In the genomic region with DNA sequence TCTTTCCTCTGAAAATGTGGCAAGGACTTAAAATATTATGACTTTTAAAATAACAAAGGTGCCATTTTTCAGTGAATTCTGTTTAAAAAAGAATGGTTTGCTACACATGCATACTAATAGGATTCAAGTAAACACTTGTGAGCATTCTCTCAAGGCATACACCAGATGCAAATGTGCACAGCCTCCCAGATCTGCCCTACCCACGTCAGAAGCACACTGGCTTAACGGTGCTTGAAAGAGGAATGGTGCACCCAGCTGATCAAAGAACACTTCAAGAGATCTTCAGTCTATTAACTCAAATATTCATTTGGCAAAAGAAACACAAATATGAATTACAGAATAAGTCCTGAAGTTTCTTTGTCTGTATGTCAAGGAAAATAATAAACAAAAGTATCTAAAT, we compare ENCODE assay signal across 19 cellular contexts.
"Had no signal": no experiment of that assay in that cellular context is flagged by ENCODE, and none has a peak within 500 bp of the region (broad histone marks: within the 10 kb centered on the region; RNA-seq: fewer than 3 reads in every experiment).

No MANE protein-coding gene starts in this region.

- FAIRE-seq: astrocyte, bronchial epithelial cell had no signal

- DNase-seq: activated CD4-positive, alpha-beta T cell treated with anti-CD3 and anti-CD28 coated beads, Interleukin-2, amount 50 U/mL, for 4 hours; activated effector memory CD4-positive, alpha-beta T cell treated with anti-CD3 and anti-CD28 coated beads, Interleukin-2, amount 50 U/mL, for 16 hours; activated T-cell treated with anti-CD3 and anti-CD28 coated beads, Interleukin-2, amount 50 U/mL, for 72 hours; adrenal gland; effector CD8-positive, alpha-beta T cell; esophagus squamous epithelium; heart right ventricle; kidney glomerular epithelial cell; left ventricle myocardium superior; stimulated activated CD4-positive, alpha-beta T cell treated with anti-CD3 and anti-CD28 coated beads, Interleukin-12 subunit alpha, Interleukin-12 subunit beta, amount 100 ng/mL, for 4 hours; stimulated activated CD4-positive, alpha-beta T cell treated with anti-CD3 and anti-CD28 coated beads, Interleukin-1b, Interleukin-23, amount 100 ng/mL, for 48 hours; stimulated activated CD8-positive, alpha-beta memory T cell treated with anti-CD3 and anti-CD28 coated beads, Interleukin-4, amount 100 ng/mL, for 48 hours; stimulated activated naive CD8-positive, alpha-beta T cell treated with anti-CD3 and anti-CD28 coated beads, Interleukin-15, Interleukin-2, amounts not matched to agents 100 U/mL and 50 U/mL, for 24 hours; substantia nigra; tibial artery; uterus; WERI-Rb-1 had no signal
